Comparison of ENCODE assay signal across 13 cellular contexts in genomic region chr17:72439893-72440502, GRCh38.
"Had no signal": no experiment of that assay in that cellular context is flagged by ENCODE, and none has a peak within 500 bp of the region (broad histone marks: within the 10 kb centered on the region; RNA-seq: fewer than 3 reads in every experiment).

No MANE protein-coding gene starts in this region.

- H3K36me3 ChIP-seq: esophagus squamous epithelium, ovary, uterus had no signal

- H3K27me3 ChIP-seq: esophagus squamous epithelium, ovary, uterus had no signal

- H3K27ac ChIP-seq: esophagus squamous epithelium, ovary, uterus had no signal

- H3K4me1 ChIP-seq: esophagus squamous epithelium, uterus had no signal

- DNase-seq: activated CD4-positive, alpha-beta T cell treated with anti-CD3 and anti-CD28 coated beads for 1 hour; activated CD4-positive, alpha-beta T cell treated with anti-CD3 and anti-CD28 coated beads, Interleukin-2, amount 50 U/mL, for 48 hours; activated CD8-positive, alpha-beta memory T cell treated with anti-CD3 and anti-CD28 coated beads, Interleukin-2, amount 10 ng/mL, durations not matched to agents 7 days and 5 days; activated naive CD4-positive, alpha-beta T cell; activated T-cell treated with anti-CD3 and anti-CD28 coated beads, Interleukin-2, amount 50 U/mL, for 4 hours; aorta; esophagus squamous epithelium; foreskin fibroblast; head of caudate nucleus; left cardiac atrium; ovary; uterus had no signal

- H3K9me3 ChIP-seq: esophagus squamous epithelium, ovary, uterus had no signal

- H3K4me3 ChIP-seq: esophagus squamous epithelium, lung, ovary, uterus had no signal
